ENCODE assay signal across 13 cellular contexts in genomic region chr16:9096416-9096952, GRCh38. TPM values are rescaled to one million over a fixed set of nuclear protein-coding genes. Genes with fewer than 3 reads are reported as not detected.
A peak's percentile ranks its signal among the peaks of the same experiment; 100 is the strongest.
DNase-seq lines count a peak whose midpoint lies in the region; ATAC-seq and TF ChIP-seq lines count a peak whose summit lies in the region.
"Had no signal": no experiment of that assay in that cellular context is flagged by ENCODE, and none has a peak within 500 bp of the region (broad histone marks: within the 10 kb centered on the region; RNA-seq: fewer than 3 reads in every experiment).

No MANE protein-coding gene starts in this region.

- H3K4me1 Mint-ChIP-seq in Calu3 (ENCODE audit: low read depth, unreplicated experiment) (peaks cover 70% of the 10 kb centered on the region), memory B cell (peaks cover 63% of the 10 kb centered on the region), H9 (peaks cover 59 to 62% of the 10 kb centered on the region in 2 experiments)
- peaks cover 56% of the 10 kb centered on the region for H3K4me1 Mint-ChIP-seq in activated T-helper 17 cell treated with anti-CD3 and anti-CD28 coated beads, Interleukin-2, amount 50 U/mL, for 72 hours

- CTCF ChIA-PET in AG04450 (lab: Charles Lee) (no interaction called here), Calu3 (lab: Charles Lee) (interaction anchor here (0.6 to 0.8 kb wide), 2 partner anchors 28 to 78 kb away, joined by 3 to 6 read pairs; no protein-coding TSS in a partner anchor)

- H3K4me2 ChIP-seq in H9 (ENCODE audit: insufficient read depth, insufficient read length, low read length), result no peak overlapping the region

- no peak overlapping the region for H2BK15ac ChIP-seq in H9 (ENCODE audit: low read depth, low read length)

- H3K4me3 ChIP-seq in AG04450 (ENCODE audit: low read depth, low read length), result 0 out of 2 replicates have a peak overlapping the region, but pooled peaks have one; percentile 5
- H3K4me3 ChIP-seq: mucosa of descending colon had no signal

- H3K27ac Mint-ChIP-seq in Calu3 (ENCODE audit: unreplicated experiment), result peak overlapping the region; percentile 67
- H3K27ac Mint-ChIP-seq in activated T-helper 17 cell treated with anti-CD3 and anti-CD28 coated beads, Interleukin-2, amount 50 U/mL, for 72 hours, result peak overlapping the region; percentile 52
- H3K27ac Mint-ChIP-seq in memory B cell, result no peak overlapping the region
- no peak overlapping the region; a peak in 2 of 7 replicates for H3K27ac Mint-ChIP-seq in H9

- intact Hi-C loops in Calu3 (cut with micrococcal nuclease; ENCODE audit: unreplicated experiment), result loop anchor here (5.0 to 10.0 kb wide), 2 partner anchors 36 to 132 kb away; partner anchors contain the start of gene USP7

- no peak overlapping the region for H4K91ac ChIP-seq in H9 (ENCODE audit: insufficient read length, low read depth, low read length)

- no peaks in the 10 kb centered on the region for H4K20me1 ChIP-seq in H9 (ENCODE audit: control insufficient read depth, insufficient read depth, insufficient read length)

- no peak for TF ChIP-seq CTCF in AG04450 (IDR thresholded peaks at IDR 0.05; ENCODE audit: low read depth, low read length)
- no peak for TF ChIP-seq CTCF in Calu3 (IDR thresholded peaks at IDR 0.05; ENCODE audit: unreplicated experiment)
- no peak for TF ChIP-seq CTCF in H9 (conservative IDR thresholded peaks at IDR 0.05)

- no peak overlapping the region for H2AFZ ChIP-seq in H9 (ENCODE audit: low read length)

- no peaks in the 10 kb centered on the region for H3K9me3 ChIP-seq in AG04450 (ENCODE audit: control insufficient read depth, insufficient read depth, low read length)
- no peaks in the 10 kb centered on the region for H3K9me3 ChIP-seq in H9 (ENCODE audit: control insufficient read depth, low read depth, low read length)
- H3K9me3 ChIP-seq: ascending aorta, mucosa of descending colon, vagina had no signal

- H3K4me1 ChIP-seq in H9 (ENCODE audit: insufficient read depth, low read length), result peaks cover 6% of the 10 kb centered on the region; the same call in 1 of the 2 replicates

- peaks cover 82% of the 10 kb centered on the region for H3K79me2 ChIP-seq in H9 (ENCODE audit: insufficient read depth, low read length)

- H3K36me3 Mint-ChIP-seq in Calu3 (ENCODE audit: insufficient read depth, unreplicated experiment) (peaks cover 93% of the 10 kb centered on the region), memory B cell (peaks cover 39% of the 10 kb centered on the region), H9 (ENCODE audit: insufficient read depth in 1 of 3, low read depth in 3 of 3) (peaks cover 48 to 77% (median 75%) of the 10 kb centered on the region in 3 experiments)
- H3K36me3 Mint-ChIP-seq in activated T-helper 17 cell treated with anti-CD3 and anti-CD28 coated beads, Interleukin-2, amount 50 U/mL, for 72 hours (ENCODE audit: low read depth), result peaks cover 93% of the 10 kb centered on the region

- no peak overlapping the region for H3K56ac ChIP-seq in H9 (ENCODE audit: insufficient read length, low read depth, low read length)

- no peak overlapping the region for H2BK120ac ChIP-seq in H9 (ENCODE audit: low read depth, low read length, poor library complexity, severe bottlenecking)

- H4K5ac ChIP-seq in H9 (ENCODE audit: insufficient read length, low read depth, low read length), result no peak overlapping the region

- no peaks in the 10 kb centered on the region for H3K79me1 ChIP-seq in H9 (ENCODE audit: insufficient read depth, low read depth, low read length, poor library complexity, severe bottlenecking)

- BruUV-seq in Calu3 (replicated peaks; lab: Mats Ljungman, UMichigan), result no TSS peak

- no CpG with 5 or more reads among the region's 2 CpGs for WGBS in H9 (ENCODE audit: extremely low coverage, insufficient read length, low lambda C conversion rate)

- H3K4me3 Mint-ChIP-seq in Calu3 (ENCODE audit: low read depth, unreplicated experiment) (peak overlapping the region; percentile 80), memory B cell (peak overlapping the region; percentile 27), H9 (no peak overlapping the region)
- peak overlapping the region; percentile 96 for H3K4me3 Mint-ChIP-seq in activated T-helper 17 cell treated with anti-CD3 and anti-CD28 coated beads, Interleukin-2, amount 50 U/mL, for 72 hours

- no peak for ATAC-seq in activated T-helper 17 cell treated with anti-CD3 and anti-CD28 coated beads, Interleukin-2, amount 50 U/mL, for 72 hours (replicated peaks)
- ATAC-seq in memory B cell (ENCODE audit: low read depth) (no peak), HG02588 (IDR thresholded peaks at IDR 0.05; ENCODE audit: unreplicated experiment) (no peak), GM19467 (IDR thresholded peaks at IDR 0.05; ENCODE audit: unreplicated experiment) (no peak)
- ATAC-seq: mucosa of descending colon had no signal

- H3K27me3 Mint-ChIP-seq in Calu3 (ENCODE audit: unreplicated experiment), result no peaks in the 10 kb centered on the region
- no peaks in the 10 kb centered on the region for H3K27me3 Mint-ChIP-seq in activated T-helper 17 cell treated with anti-CD3 and anti-CD28 coated beads, Interleukin-2, amount 50 U/mL, for 72 hours
- H3K27me3 Mint-ChIP-seq in memory B cell, result no peaks in the 10 kb centered on the region
- no peaks in the 10 kb centered on the region for H3K27me3 Mint-ChIP-seq in H9 (ENCODE audit: low read depth)

- H3T11ph ChIP-seq in H9 (ENCODE audit: low read length), result no peak overlapping the region

- peaks cover 11% of the 10 kb centered on the region for H3K23me2 ChIP-seq in H9 (ENCODE audit: insufficient read length, low read depth, low read length, poor library complexity, severe bottlenecking)

- H3K27me3 ChIP-seq in AG04450 (ENCODE audit: control insufficient read depth, insufficient read depth, low read length), result no peaks in the 10 kb centered on the region
- no peaks in the 10 kb centered on the region for H3K27me3 ChIP-seq in H9 (ENCODE audit: insufficient read depth, low read length)
- H3K27me3 ChIP-seq: ascending aorta, vagina had no signal

- no peak overlapping the region for H2BK5ac ChIP-seq in H9 (ENCODE audit: insufficient read length, low read length)

- DNase-seq in AG04450 (ENCODE audit: low read depth, low spot score), result no peak
- DNase-seq in Calu3, result peak; percentile 47
- DNase-seq in memory B cell (ENCODE audit: low spot score in 2 of 2), result no peak
- DNase-seq in NCI-H526 treated with DMSO at 0.1 percent for 48 hours (lab: John Stamatoyannopoulos, UW), result no peak
- DNase-seq in H9, result no peak
- DNase-seq: activated CD4-positive, alpha-beta T cell treated with anti-CD3 and anti-CD28 coated beads, Interleukin-2, amount 50 U/mL, for 1 hour; DMS153; mucosa of descending colon had no signal

- no peak overlapping the region for H3K4ac ChIP-seq in H9 (ENCODE audit: low read depth, low read length)

- no peak overlapping the region for H3K18ac ChIP-seq in H9 (ENCODE audit: insufficient read length, low read depth, low read length)

- H3K14ac ChIP-seq in H9 (ENCODE audit: insufficient read depth, low read length), result no peak overlapping the region

- H2BK12ac ChIP-seq in H9 (ENCODE audit: insufficient read length, low read depth, low read length), result no peak overlapping the region

- H2AK5ac ChIP-seq in H9 (ENCODE audit: insufficient read length, low read length), result no peak overlapping the region

- no peak overlapping the region for H3K27ac ChIP-seq in AG04450 (ENCODE audit: low read depth, low read length)
- no peak overlapping the region for H3K27ac ChIP-seq in H9 (ENCODE audit: insufficient read length, low read depth, low read length)
- H3K27ac ChIP-seq: vagina had no signal

- H3K9me3 Mint-ChIP-seq in Calu3 (ENCODE audit: low read depth, unreplicated experiment), result no peaks in the 10 kb centered on the region
- H3K9me3 Mint-ChIP-seq in activated T-helper 17 cell treated with anti-CD3 and anti-CD28 coated beads, Interleukin-2, amount 50 U/mL, for 72 hours, result no peaks in the 10 kb centered on the region
- no peaks in the 10 kb centered on the region for H3K9me3 Mint-ChIP-seq in memory B cell
- H3K9me3 Mint-ChIP-seq in H9, result peaks cover 0 to 3% of the 10 kb centered on the region in 2 experiments; a peak in 1 of 5 replicates

- POLR2A ChIA-PET in AG04450 (lab: Yijun Ruan, JAX), result no interaction called here

- no peak overlapping the region for H2BK20ac ChIP-seq in H9 (ENCODE audit: low read depth, low read length, poor library complexity, severe bottlenecking)

- H3K9ac ChIP-seq in H9 (ENCODE audit: extremely low read depth, insufficient read length, low read length), result no peak overlapping the region

- H3K23ac ChIP-seq in H9 (ENCODE audit: insufficient read length, low read depth, low read length), result no peak overlapping the region

- H4K8ac ChIP-seq in H9 (replicated peaks; ENCODE audit: insufficient read length, low read depth, low read length), result no peak overlapping the region

RNA-seq across cellular contexts. Expression of gene HAPSTR1, which starts 5.0 kb away (rescaled TPM):
- 38.1 and 40.3 TPM in 2 replicates for polyA plus RNA-seq in AG04450 (2011; rRNA removed)
- 52.5 and 69.7 TPM in 2 replicates for polyA minus RNA-seq in AG04450 (2011; rRNA and poly(A)+ RNA removed)
- total RNA-seq in Calu3 (2022) (57.1 and 59.6 TPM in 2 replicates), H9 (2021) (80.1 and 85.2 TPM in 2 replicates)
- 10 to 100 TPM; 46.1 to 58.1 TPM for total RNA-seq in activated T-helper 17 cell treated with anti-CD3 and anti-CD28 coated beads, Interleukin-2, amount 50 U/mL, for 72 hours

Comparison
In these comparisons a context has a peak if more than half of its experiments do, and no peak if none do; other contexts are left out.
1. H3K27ac Mint-ChIP-seq: peak in Calu3 (single experiment) and activated T-helper 17 cell treated with anti-CD3 and anti-CD28 coated beads, Interleukin-2, amount 50 U/mL, for 72 hours (single experiment); none in memory B cell (single experiment) and H9 (0 of 3).
2. H3K4me3 Mint-ChIP-seq: peak in Calu3 (single experiment), activated T-helper 17 cell treated with anti-CD3 and anti-CD28 coated beads, Interleukin-2, amount 50 U/mL, for 72 hours (single experiment) and memory B cell (single experiment); none in H9 (0 of 2).